ENCODE assay signal across 20 cellular contexts in the genomic region with DNA sequence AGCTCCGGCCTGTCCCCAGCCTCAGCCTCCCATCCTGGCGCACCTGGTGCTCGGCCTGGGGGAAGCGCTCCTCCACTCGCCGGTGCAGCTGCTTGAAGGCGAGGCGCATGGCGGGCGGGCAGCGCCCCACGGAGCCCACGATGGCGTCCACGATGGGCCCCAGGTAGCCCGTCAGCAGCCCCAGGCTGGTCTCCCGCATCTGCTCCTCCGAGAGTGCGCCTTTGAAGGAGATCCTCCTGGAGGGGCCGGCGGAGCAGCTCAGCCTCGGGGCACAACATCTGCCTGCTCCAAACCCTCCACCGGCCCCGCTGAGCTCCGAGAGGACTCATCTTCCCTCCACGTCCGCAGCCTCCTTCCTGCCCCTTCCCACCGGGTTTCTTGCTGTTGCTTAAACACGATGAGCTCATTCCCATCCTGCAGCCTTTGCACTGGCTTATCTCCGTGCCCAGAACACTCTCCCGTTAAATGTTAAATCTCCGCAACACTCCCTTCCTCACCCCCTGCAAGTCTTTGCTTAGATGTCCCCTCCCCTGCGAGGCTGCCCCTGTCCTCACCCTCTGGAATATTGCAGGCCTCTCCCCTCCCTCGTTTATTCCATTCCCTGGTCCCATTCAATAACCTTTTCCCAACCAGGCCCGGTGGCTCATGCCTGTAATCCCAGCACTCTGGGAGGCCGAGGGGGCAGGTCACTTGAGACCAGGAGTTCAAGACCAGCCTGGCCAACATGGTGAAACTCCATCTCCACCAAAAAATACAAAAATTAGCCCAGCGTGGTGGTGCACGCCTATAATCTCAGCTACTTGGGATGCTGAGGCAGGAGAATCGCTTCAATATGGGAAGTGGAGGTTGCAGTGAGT. TPM values are rescaled to one million over a fixed set of nuclear protein-coding genes. Genes with fewer than 3 reads are reported as not detected.
"Had no signal": no experiment of that assay in that cellular context is flagged by ENCODE, and none has a peak within 500 bp of the region (broad histone marks: within the 10 kb centered on the region; RNA-seq: fewer than 3 reads in every experiment).

No MANE protein-coding gene starts in this region.

- H3K4me1 Mint-ChIP-seq: mesothelial cell of epicardium had no signal

- H3K4me3 Mint-ChIP-seq: central memory CD8-positive, alpha-beta T cell; mesothelial cell of epicardium; natural killer cell had no signal

- H3K27ac Mint-ChIP-seq: mesothelial cell of epicardium, natural killer cell had no signal

- H3K4me3 ChIP-seq: heart left ventricle, stomach, thoracic aorta, transverse colon had no signal

- H3K27me3 Mint-ChIP-seq: central memory CD8-positive, alpha-beta T cell had no signal

- H3K4me1 ChIP-seq: heart left ventricle, stomach, transverse colon had no signal

- H3K9me3 ChIP-seq: heart left ventricle, stomach, thoracic aorta, transverse colon had no signal

- H3K36me3 Mint-ChIP-seq: mesothelial cell of epicardium, natural killer cell had no signal

- DNase-seq: heart left ventricle; hypothalamus; natural killer cell; stimulated activated naive CD4-positive, alpha-beta T cell; stomach; substantia nigra; transverse colon had no signal

- H3K9me3 Mint-ChIP-seq: central memory CD8-positive, alpha-beta T cell; mesothelial cell of epicardium; natural killer cell had no signal

- H3K27ac ChIP-seq: heart left ventricle, stomach, thoracic aorta, transverse colon had no signal

- H3K36me3 ChIP-seq: heart left ventricle, thoracic aorta, transverse colon had no signal

RNA-seq across cellular contexts. Expression of a gene that starts 23.3 kb away (rescaled TPM):
- total RNA-seq: fibroblast of lung, glomerular endothelial cell, heart left ventricle, myocyte, natural killer cell, omental fat pad, pulmonary artery endothelial cell, skeletal muscle tissue had no signal
- polyA plus RNA-seq: fibroblast of lung, heart left ventricle had no signal

RNA-seq across cellular contexts. Expression of a gene that starts 37.3 kb away (rescaled TPM):
- total RNA-seq: fibroblast of lung, frontal cortex, glomerular endothelial cell, heart left ventricle, left lobe of liver, mesothelial cell of epicardium, mucosa of gallbladder, myocyte, natural killer cell, omental fat pad, pulmonary artery endothelial cell, skeletal muscle tissue, thoracic aorta, transverse colon, ureter had no signal
- polyA plus RNA-seq: fibroblast of lung had no signal

RNA-seq across cellular contexts. Expression of a gene that starts 55.7 kb away (rescaled TPM):
- total RNA-seq: fibroblast of lung, pulmonary artery endothelial cell had no signal
- polyA plus RNA-seq: fibroblast of lung had no signal
